In the genomic region with DNA sequence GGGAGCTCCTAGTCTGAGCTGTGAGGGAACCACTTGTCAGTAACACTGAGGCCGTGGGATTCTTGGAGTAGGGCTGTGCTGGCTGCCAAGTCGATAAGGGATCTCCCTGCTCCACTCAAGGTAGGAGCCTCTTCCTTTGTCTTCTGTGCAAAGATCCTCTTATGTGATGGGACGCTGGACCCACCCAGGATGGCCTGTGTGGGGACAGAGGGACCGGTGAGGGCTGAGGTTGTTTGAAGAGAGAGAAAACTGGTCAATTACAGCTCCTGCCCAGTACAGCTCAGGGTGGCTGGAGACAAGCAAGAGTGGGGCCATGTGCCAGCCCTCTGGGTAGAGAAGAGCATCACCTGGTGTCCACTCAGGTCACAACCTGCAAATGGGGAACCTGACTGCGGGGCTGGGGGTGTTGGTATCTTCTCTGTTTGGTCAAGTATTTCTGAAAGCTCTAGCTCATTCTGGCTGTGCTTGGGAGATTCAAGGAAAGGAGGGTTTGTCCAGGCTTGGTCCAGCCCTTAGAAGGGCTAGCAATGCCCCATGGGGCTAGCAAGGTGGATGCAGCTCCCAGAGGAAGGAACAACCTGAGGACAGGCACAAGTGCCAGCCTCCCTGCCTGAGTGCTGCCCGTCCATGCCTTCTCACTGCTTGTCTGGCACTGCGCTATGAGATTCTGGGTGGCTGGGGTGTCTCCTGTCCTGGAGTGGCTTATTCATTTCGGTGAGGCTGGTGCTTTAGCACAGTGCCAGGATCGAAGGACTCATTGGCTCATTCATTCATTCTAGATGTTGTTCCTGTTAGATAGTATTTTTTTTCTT, we compare ENCODE assay signal across 23 cellular contexts. TPM values are rescaled to one million over a fixed set of nuclear protein-coding genes. Genes with fewer than 3 reads are reported as not detected.
"Had no signal": no experiment of that assay in that cellular context is flagged by ENCODE, and none has a peak within 500 bp of the region (broad histone marks: within the 10 kb centered on the region; RNA-seq: fewer than 3 reads in every experiment).

No MANE protein-coding gene starts in this region.

- H3K27me3 Mint-ChIP-seq: activated naive CD8-positive, alpha-beta T cell treated with anti-CD3 and anti-CD28 coated beads, Interleukin-2, amount 50 U/mL, for 24 hours; brain; stimulated activated memory B cell treated with anti-CD40 and anti-IgM and Interleukin-4, amounts not matched to agents 10 μg/mL and 1 μg/mL and 100 μg/mL, for 72 hours; T-helper 17 cell had no signal

- H3K4me1 Mint-ChIP-seq: brain; stimulated activated memory B cell treated with anti-CD40 and anti-IgM and Interleukin-4, amounts not matched to agents 10 μg/mL and 1 μg/mL and 100 μg/mL, for 72 hours had no signal

- DNase-seq: activated CD4-positive, alpha-beta T cell treated with anti-CD3 and anti-CD28 coated beads, Interleukin-2, amount 50 U/mL, for 4 hours; activated naive CD4-positive, alpha-beta T cell treated with Interleukin-2 at 50 U/mL for 16 hours; activated naive CD8-positive, alpha-beta T cell treated with anti-CD3 and anti-CD28 coated beads, Interleukin-2, amount 50 U/mL, for 24 hours; anterior cingulate cortex; effector CD4-positive, alpha-beta T cell; left lung; nephron progenitor cell; ovary; psoas muscle; right cardiac atrium; stimulated activated CD4-positive, alpha-beta T cell treated with anti-CD3 and anti-CD28 coated beads, Interleukin-4, amount 100 ng/mL, for 24 hours; T-helper 17 cell; upper lobe of left lung had no signal

- H3K36me3 ChIP-seq: ovary, thoracic aorta had no signal

- H3K27ac Mint-ChIP-seq: activated naive CD8-positive, alpha-beta T cell treated with anti-CD3 and anti-CD28 coated beads, Interleukin-2, amount 50 U/mL, for 24 hours; activated T-helper 2 cell treated with anti-CD3 and anti-CD28 coated beads, Interferon-gamma antibody, Interleukin-2, Interleukin-4, amounts not matched to agents 10 μg/mL and 5 μg/mL and 100 μg/mL, durations not matched to agents 14 hours and 24 hours and 36 hours; brain; mesothelial cell of epicardium; nephron progenitor cell; stimulated activated memory B cell treated with anti-CD40 and anti-IgM and Interleukin-4, amounts not matched to agents 10 μg/mL and 1 μg/mL and 100 μg/mL, for 72 hours; T-helper 17 cell had no signal

- H3K27me3 ChIP-seq: hepatocyte, left lung, ovary, upper lobe of left lung had no signal

- H3K4me1 ChIP-seq: left lung, psoas muscle had no signal

- ATAC-seq: activated naive CD8-positive, alpha-beta T cell treated with anti-CD3 and anti-CD28 coated beads, Interleukin-2, amount 50 U/mL, for 24 hours; esophagus mucosa; left lung; psoas muscle; right cardiac atrium; stimulated activated memory B cell treated with anti-CD40 and anti-IgM and Interleukin-4, amounts not matched to agents 10 μg/mL and 1 μg/mL and 100 μg/mL, for 72 hours; T-helper 17 cell had no signal

- H3K4me3 Mint-ChIP-seq: activated naive CD8-positive, alpha-beta T cell treated with anti-CD3 and anti-CD28 coated beads, Interleukin-2, amount 50 U/mL, for 24 hours; brain; mesothelial cell of epicardium; nephron progenitor cell; stimulated activated memory B cell treated with anti-CD40 and anti-IgM and Interleukin-4, amounts not matched to agents 10 μg/mL and 1 μg/mL and 100 μg/mL, for 72 hours; T-helper 17 cell had no signal

- H3K9me3 Mint-ChIP-seq: activated naive CD8-positive, alpha-beta T cell treated with anti-CD3 and anti-CD28 coated beads, Interleukin-2, amount 50 U/mL, for 24 hours; activated T-helper 2 cell treated with anti-CD3 and anti-CD28 coated beads, Interferon-gamma antibody, Interleukin-2, Interleukin-4, amounts not matched to agents 10 μg/mL and 5 μg/mL and 100 μg/mL, durations not matched to agents 14 hours and 24 hours and 36 hours; brain; nephron progenitor cell; stimulated activated memory B cell treated with anti-CD40 and anti-IgM and Interleukin-4, amounts not matched to agents 10 μg/mL and 1 μg/mL and 100 μg/mL, for 72 hours had no signal

- H3K9me3 ChIP-seq: left lung, ovary, psoas muscle, thoracic aorta, upper lobe of left lung had no signal

- H3K27ac ChIP-seq: hepatocyte, left lung, ovary, psoas muscle, thoracic aorta, upper lobe of left lung, VCaP had no signal

- H3K4me3 ChIP-seq: hepatocyte, left lung, ovary, psoas muscle, smooth muscle cell, thoracic aorta, upper lobe of left lung had no signal

RNA-seq across cellular contexts. Expression of a gene that starts 54.1 kb away (rescaled TPM):
- total RNA-seq: activated T-helper 2 cell treated with anti-CD3 and anti-CD28 coated beads, Interferon-gamma antibody, Interleukin-2, Interleukin-4, amounts not matched to agents 10 μg/mL and 5 μg/mL and 100 μg/mL, durations not matched to agents 14 hours and 24 hours and 36 hours; hepatocyte; smooth muscle cell; T-helper 17 cell had no signal
- polyA plus RNA-seq: keratinocyte had no signal
